Comparison of ENCODE assay signal across 3 cellular contexts in genomic region chr10:29048506-29048905, GRCh38.
"Had no signal": no experiment of that assay in that cellular context is flagged by ENCODE, and none has a peak within 500 bp of the region (broad histone marks: within the 10 kb centered on the region; RNA-seq: fewer than 3 reads in every experiment).

No MANE protein-coding gene starts in this region.

- ATAC-seq: GM12878 had no signal

- H3K4me3 ChIP-seq: GM12878 had no signal

- DNase-seq: GDM1, GF-D8 had no signal
